In genomic region chr16:88077328-88078108, GRCh38 we compare ENCODE assay signal across 25 cellular contexts.
DNase-seq lines count a peak whose midpoint lies in the region; ATAC-seq and TF ChIP-seq lines count a peak whose summit lies in the region.
"Had no signal": no experiment of that assay in that cellular context is flagged by ENCODE, and none has a peak within 500 bp of the region (broad histone marks: within the 10 kb centered on the region; RNA-seq: fewer than 3 reads in every experiment).

No MANE protein-coding gene starts in this region.

- H3K27ac ChIP-seq in BLaER1 = peak overlapping the region; percentile 86
- H3K27ac ChIP-seq in RWPE2 (ENCODE audit: poor library complexity, severe bottlenecking) = no peak overlapping the region
- H3K27ac ChIP-seq: body of pancreas, coronary artery, upper lobe of left lung had no signal

- peak overlapping the region; percentile 45 for H3K4me3 ChIP-seq in BLaER1
- no peak overlapping the region for H3K4me3 ChIP-seq in RWPE2 (ENCODE audit: severe bottlenecking)
- H3K4me3 ChIP-seq: body of pancreas, coronary artery, upper lobe of left lung had no signal

- H4K20me1 ChIP-seq in BLaER1 = no peaks in the 10 kb centered on the region

- H3K36me3 ChIP-seq in BLaER1 (peaks cover 31% of the 10 kb centered on the region), RWPE2 (ENCODE audit: low read depth) (no peaks in the 10 kb centered on the region)

- TF ChIP-seq CTCF in RWPE2 (IDR thresholded peaks at IDR 0.05; ENCODE audit: poor library complexity, severe bottlenecking) = no peak

- no peaks in the 10 kb centered on the region for H3K9me3 ChIP-seq in BLaER1
- no peaks in the 10 kb centered on the region for H3K9me3 ChIP-seq in RWPE2 (ENCODE audit: severe bottlenecking)
- H3K9me3 ChIP-seq: body of pancreas, upper lobe of left lung had no signal

- H3K4me1 ChIP-seq in BLaER1 (peaks cover 59% of the 10 kb centered on the region), RWPE2 (ENCODE audit: insufficient read depth, poor library complexity, severe bottlenecking) (no peaks in the 10 kb centered on the region)
- H3K4me1 ChIP-seq: body of pancreas, upper lobe of left lung had no signal

- peak; percentile 60 for DNase-seq in RWPE2 (ENCODE audit: low spot score)
- peak; percentile 57 for DNase-seq in left cardiac atrium
- peak; percentile 66 for DNase-seq in posterior vena cava (ENCODE audit: low spot score)
- DNase-seq in GOT3 (lab: John Stamatoyannopoulos, UW) = no peak
- DNase-seq in cerebellar nuclear complex (lab: John Stamatoyannopoulos, UW) = no peak
- DNase-seq: activated CD4-positive, alpha-beta T cell treated with anti-CD3 and anti-CD28 coated beads for 36 hours; activated T-cell treated with anti-CD3 and anti-CD28 coated beads, Interleukin-2, amount 50 U/mL, for 4 hours; Calu3; effector memory CD8-positive, alpha-beta T cell; foreskin melanocyte; Kasumi-1; NCI-H1092; NCI-H2081; NCI-H446 treated with DMSO at 0.1 percent for 48 hours; PC-3; SIG-M5; T-helper 1 cell had no signal

- peak overlapping the region; percentile 72 for H3K9ac ChIP-seq in BLaER1

- ATAC-seq in RWPE2 (ENCODE audit: low read depth) (no peak), left cardiac atrium (peak; percentile 46 to 49), GM19467 (IDR thresholded peaks at IDR 0.05; ENCODE audit: unreplicated experiment) (no peak), GM21367 (IDR thresholded peaks at IDR 0.05; ENCODE audit: unreplicated experiment) (no peak)
- ATAC-seq: activated CD4-positive, alpha-beta T cell treated with anti-CD3 and anti-CD28 coated beads for 36 hours; activated T-cell treated with anti-CD3 and anti-CD28 coated beads, Interleukin-2, amount 50 U/mL, for 4 hours; body of pancreas; effector memory CD8-positive, alpha-beta T cell; esophagus mucosa; HCT116; PC-3 had no signal

- no peaks in the 10 kb centered on the region for H3K27me3 ChIP-seq in BLaER1
- H3K27me3 ChIP-seq in RWPE2 (ENCODE audit: insufficient read depth, poor library complexity, severe bottlenecking) = no peaks in the 10 kb centered on the region
- H3K27me3 ChIP-seq: body of pancreas, upper lobe of left lung had no signal

- H3K4me2 ChIP-seq in BLaER1 = peak overlapping the region; percentile 88

- intact Hi-C loops in left cardiac atrium (cut with DNase I) (loop anchor here in 1 of 2 donors (5.0 kb wide), 1 partner anchor 65 kb away; no protein-coding TSS in a partner anchor), posterior vena cava (cut with DNase I) (no loop called here)

Comparison
In these comparisons a context has a peak if more than half of its experiments do, and no peak if none do; other contexts are left out.
1. ATAC-seq: peak in left cardiac atrium (2 of 2); none in RWPE2 (single experiment), GM19467 (single experiment) and GM21367 (single experiment).
2. DNase-seq: peak in RWPE2 (single experiment), left cardiac atrium (single experiment) and posterior vena cava (single experiment); none in GOT3 (single experiment) and cerebellar nuclear complex (0 of 2).